Comparison of ENCODE assay signal across 8 cellular contexts in genomic region chr2:85353876-85354285, GRCh38. TPM values are rescaled to one million over a fixed set of nuclear protein-coding genes. Genes with fewer than 3 reads are reported as not detected.
DNase-seq lines count a peak whose midpoint lies in the region; ATAC-seq, FAIRE-seq and TF ChIP-seq lines count a peak whose summit lies in the region.

No MANE protein-coding gene starts in this region.

- H3K27me3 Mint-ChIP-seq in activated naive CD4-positive, alpha-beta T cell treated with anti-CD3 and anti-CD28 coated beads, Interleukin-2, amount 50 U/mL, for 24 hours, result no peaks in the 10 kb centered on the region
- H3K27me3 Mint-ChIP-seq in progenitor cell of endocrine pancreas, result no peaks in the 10 kb centered on the region

- H3K36me3 ChIP-seq in KMS-11 (ENCODE audit: insufficient read depth), result no peaks in the 10 kb centered on the region; the same call in 1 of the 2 replicates

- peaks cover 18% of the 10 kb centered on the region for H3K4me1 ChIP-seq in KMS-11 (ENCODE audit: low read depth, poor library complexity, severe bottlenecking)

- peak; percentile 13 for ATAC-seq in GM19023 (IDR thresholded peaks at IDR 0.05; ENCODE audit: unreplicated experiment)

- CTCF ChIA-PET in AG04449 (lab: Yijun Ruan, JAX), result interaction anchor here (1.3 to 3.7 kb wide), 2 partner anchors 53 to 197 kb away, joined by 4 to 19 read pairs; no protein-coding TSS in a partner anchor

- no peaks in the 10 kb centered on the region for H3K27me3 ChIP-seq in KMS-11 (ENCODE audit: insufficient read depth, low read depth)

- no peaks in the 10 kb centered on the region for H3K9me3 Mint-ChIP-seq in activated naive CD4-positive, alpha-beta T cell treated with anti-CD3 and anti-CD28 coated beads, Interleukin-2, amount 50 U/mL, for 24 hours
- no peaks in the 10 kb centered on the region for H3K9me3 Mint-ChIP-seq in progenitor cell of endocrine pancreas (ENCODE audit: low read depth)

- H3K36me3 Mint-ChIP-seq in activated naive CD4-positive, alpha-beta T cell treated with anti-CD3 and anti-CD28 coated beads, Interleukin-2, amount 50 U/mL, for 24 hours, result peaks cover 18% of the 10 kb centered on the region
- H3K36me3 Mint-ChIP-seq in progenitor cell of endocrine pancreas (ENCODE audit: insufficient read depth), result peaks cover 14% of the 10 kb centered on the region

- FAIRE-seq in GM19239 (lab: Jason Lieb, UNC), result no peak

- H3K9ac ChIP-seq in KMS-11, result peak overlapping the region; percentile 75; the same call in 1 of the 2 replicates

- peak overlapping the region; percentile 96 for H3K4me3 Mint-ChIP-seq in activated naive CD4-positive, alpha-beta T cell treated with anti-CD3 and anti-CD28 coated beads, Interleukin-2, amount 50 U/mL, for 24 hours
- peak overlapping the region; percentile 100 for H3K4me3 Mint-ChIP-seq in progenitor cell of endocrine pancreas (ENCODE audit: low read depth)

- peak overlapping the region; percentile 78 for H2AFZ ChIP-seq in KMS-11 (ENCODE audit: low read depth)

- DNase-seq in AG04449 (ENCODE audit: low read depth, low spot score) (no peak), cardiac septum (ENCODE audit: low spot score) (peak; percentile 53), progenitor cell of endocrine pancreas (ENCODE audit: low spot score, unreplicated experiment) (no peak), GM19239 (ENCODE audit: insufficient read length, low spot score) (no peak), SK-N-DZ (ENCODE audit: low spot score) (no peak)

- intact Hi-C loops in cardiac septum (cut with DNase I), result no loop called here

- peaks cover 39% of the 10 kb centered on the region for H3K4me1 Mint-ChIP-seq in activated naive CD4-positive, alpha-beta T cell treated with anti-CD3 and anti-CD28 coated beads, Interleukin-2, amount 50 U/mL, for 24 hours
- H3K4me1 Mint-ChIP-seq in progenitor cell of endocrine pancreas (ENCODE audit: low read depth), result peaks cover 15% of the 10 kb centered on the region

- POLR2A ChIA-PET in AG04449 (lab: Yijun Ruan, JAX), result interaction anchor here (0.6 to 2.3 kb wide), 10 partner anchors 11 to 241 kb away, joined by 3 to 27 read pairs (median 5); partner anchors contain the start of genes MAT2A, RNF181, SH2D6 and TGOLN2

- TF ChIP-seq CTCF in AG04449 (IDR thresholded peaks at IDR 0.05; ENCODE audit: insufficient read depth, low read length, missing control alignments) (no peak), KMS-11 (conservative IDR thresholded peaks at IDR 0.05; ENCODE audit: low read depth, low read length) (no peak), progenitor cell of endocrine pancreas (IDR thresholded peaks at IDR 0.05; ENCODE audit: unreplicated experiment) (no peak)

- peak overlapping the region; percentile 75 for H3K4me2 ChIP-seq in KMS-11

- peak overlapping the region; percentile 97 for H3K27ac Mint-ChIP-seq in activated naive CD4-positive, alpha-beta T cell treated with anti-CD3 and anti-CD28 coated beads, Interleukin-2, amount 50 U/mL, for 24 hours
- peak overlapping the region; percentile 98 for H3K27ac Mint-ChIP-seq in progenitor cell of endocrine pancreas

- H3K79me2 ChIP-seq in KMS-11 (ENCODE audit: insufficient read depth, low read depth), result peaks cover 26% of the 10 kb centered on the region

- no peaks in the 10 kb centered on the region for H4K20me1 ChIP-seq in KMS-11 (ENCODE audit: insufficient read depth)

- H3K4me3 ChIP-seq in AG04449 (ENCODE audit: low read depth, low read length) (peak overlapping the region; percentile 80), KMS-11 (IDR thresholded peaks at IDR 0.05; ENCODE audit: insufficient read depth, low read depth, low read length) (peak overlapping the region; percentile 79)

- H3K27ac ChIP-seq in KMS-11, result peak overlapping the region; percentile 53

RNA-seq across cellular contexts. Expression of gene RETSAT, which starts 0.4 kb away (rescaled TPM):
- total RNA-seq in cardiac septum (16.6 TPM), progenitor cell of endocrine pancreas (22.8 and 23.1 TPM in 2 replicates)
- 15.4 and 17.2 TPM in 2 replicates for polyA plus RNA-seq in SK-N-DZ (2014; cell fraction: cytosol; rRNA removed)
- polyA plus RNA-seq in SK-N-DZ (2014; cell fraction: nucleus; rRNA removed), result 23.6 and 31.7 TPM in 2 replicates

RNA-seq across cellular contexts. Expression of gene ELMOD3, which starts 0.7 kb away (rescaled TPM):
- 9.8 TPM for total RNA-seq in cardiac septum
- 23.3 and 25.6 TPM in 2 replicates for total RNA-seq in progenitor cell of endocrine pancreas
- 17.2 and 27.4 TPM in 2 replicates for polyA plus RNA-seq in SK-N-DZ (2014; cell fraction: cytosol; rRNA removed)
- polyA plus RNA-seq in SK-N-DZ (2014; cell fraction: nucleus; rRNA removed), result 36.9 and 43.4 TPM in 2 replicates

RNA-seq across cellular contexts. Expression of gene TGOLN2, which starts 26.1 kb away (rescaled TPM):
- total RNA-seq in cardiac septum, result 75.1 TPM
- total RNA-seq in progenitor cell of endocrine pancreas, result 64.2 and 65.5 TPM in 2 replicates
- 24.1 and 32.8 TPM in 2 replicates for polyA plus RNA-seq in SK-N-DZ (2014; cell fraction: cytosol; rRNA removed)
- polyA plus RNA-seq in SK-N-DZ (2014; cell fraction: nucleus; rRNA removed), result 16.1 and 26.4 TPM in 2 replicates

RNA-seq across cellular contexts. Expression of gene CAPG, which starts 56.3 kb away (rescaled TPM):
- total RNA-seq in cardiac septum (7.4 TPM), progenitor cell of endocrine pancreas (56.1 and 56.5 TPM in 2 replicates)
- 4.5 and 20.2 TPM in 2 replicates for polyA plus RNA-seq in SK-N-DZ (2014; cell fraction: cytosol; rRNA removed)
- 3.2 and 13.6 TPM in 2 replicates for polyA plus RNA-seq in SK-N-DZ (2014; cell fraction: nucleus; rRNA removed)
